8 cellular contexts compared by ENCODE assay signal in genomic region chr2:26786207-26787023, GRCh38. TPM values are rescaled to one million over a fixed set of nuclear protein-coding genes. Genes with fewer than 3 reads are reported as not detected.
DNase-seq lines count a peak whose midpoint lies in the region; ATAC-seq and TF ChIP-seq lines count a peak whose summit lies in the region.

No MANE protein-coding gene starts in this region.

- peak overlapping the region; percentile 96 for H3K4ac ChIP-seq in mesendoderm (ENCODE audit: low read depth, low read length)

- peak overlapping the region; percentile 95 for H3K9ac ChIP-seq in OCI-LY3 (ENCODE audit: low read length)
- peak overlapping the region; percentile 91 for H3K9ac ChIP-seq in mesendoderm (ENCODE audit: low read length)

- peak overlapping the region; percentile 65 for H3K27ac ChIP-seq in OCI-LY3 (ENCODE audit: low read length)
- H3K27ac ChIP-seq in mesendoderm (ENCODE audit: low read depth, low read length): no peak overlapping the region
- no peak overlapping the region for H3K27ac ChIP-seq in aorta (ENCODE audit: low read depth in 1 of 2, low read length in 2 of 2)

- H3K36me3 Mint-ChIP-seq in chondrocyte (ENCODE audit: low read depth): peaks cover 8% of the 10 kb centered on the region

- peak overlapping the region; percentile 91 for H3K18ac ChIP-seq in mesendoderm (ENCODE audit: low read length)

- H3K23ac ChIP-seq in mesendoderm (ENCODE audit: low read length): peak overlapping the region; percentile 68

- H3K4me1 ChIP-seq in OCI-LY3 (ENCODE audit: low read length) (peaks cover 13% of the 10 kb centered on the region), mesendoderm (ENCODE audit: control insufficient read depth, low read depth, low read length) (peaks cover 4% of the 10 kb centered on the region), aorta (ENCODE audit: control insufficient read depth in 1 of 2, insufficient read depth in 2 of 2, low read length in 2 of 2) (no peaks in the 10 kb centered on the region)

- H2AFZ ChIP-seq in OCI-LY3 (ENCODE audit: low read depth, low read length): peak overlapping the region; percentile 77; the same call in 1 of the 2 replicates

- H3K4me2 ChIP-seq in OCI-LY3 (ENCODE audit: low read length): peak overlapping the region; percentile 71
- H3K4me2 ChIP-seq in mesendoderm (ENCODE audit: low read length): peak overlapping the region; percentile 21

- DNase-seq in activated T-cell treated with anti-CD3 and anti-CD28 coated beads, Interleukin-2, amount 50 U/mL, for 1 hour: peak; percentile 35
- no peak for DNase-seq in activated T-cell treated with anti-CD3 and anti-CD28 coated beads for 4 hours
- no peak for DNase-seq in chondrocyte (ENCODE audit: low spot score)
- DNase-seq in mesendoderm: peak; percentile 33
- DNase-seq in aorta: peak; percentile 63 to 82
- DNase-seq in epidermal melanocyte (ENCODE audit: insufficient read length, low spot score): no peak

- H3K56ac ChIP-seq in mesendoderm (ENCODE audit: low read length): peak overlapping the region; percentile 93

- H3K4me3 ChIP-seq in OCI-LY3 (ENCODE audit: low read length): peak overlapping the region; percentile 99
- peak overlapping the region; percentile 34 for H3K4me3 ChIP-seq in mesendoderm (ENCODE audit: low read length)
- H3K4me3 ChIP-seq in aorta (ENCODE audit: low read length in 2 of 2): peak overlapping the region; percentile 45 to 54

- peak; percentile 10 for ATAC-seq in HG02642 (IDR thresholded peaks at IDR 0.05; ENCODE audit: poor library complexity, unreplicated experiment)
- no peak for ATAC-seq in aorta (ENCODE audit: low FRiP score)

- peaks cover 17% of the 10 kb centered on the region for H4K20me1 ChIP-seq in OCI-LY3 (ENCODE audit: insufficient read depth, low read length)

- TF ChIP-seq CTCF in OCI-LY3 (IDR thresholded peaks at IDR 0.05; ENCODE audit: low read depth, low read length): no peak
- TF ChIP-seq CTCF in chondrocyte (IDR thresholded peaks at IDR 0.05): no peak

- H3K4me3 Mint-ChIP-seq in chondrocyte (ENCODE audit: unreplicated experiment): peak overlapping the region; percentile 81

- H2BK15ac ChIP-seq in mesendoderm (replicated peaks; ENCODE audit: low read depth): no peak overlapping the region

- peaks cover 21% of the 10 kb centered on the region for H3K4me1 Mint-ChIP-seq in chondrocyte (ENCODE audit: low read depth)

- H3K79me2 ChIP-seq in OCI-LY3 (ENCODE audit: low read length) (peaks cover 55% of the 10 kb centered on the region), mesendoderm (ENCODE audit: control insufficient read depth, insufficient read depth, low read length) (peaks cover 28% of the 10 kb centered on the region)

- H3K27ac Mint-ChIP-seq in chondrocyte (ENCODE audit: unreplicated experiment): peak overlapping the region; percentile 43

- peak overlapping the region; percentile 43 for H4K8ac ChIP-seq in mesendoderm (ENCODE audit: low read depth, low read length)

- H3K27me3 ChIP-seq in OCI-LY3 (ENCODE audit: low read depth, low read length) (no peaks in the 10 kb centered on the region), mesendoderm (ENCODE audit: insufficient read depth, low read length, poor library complexity) (no peaks in the 10 kb centered on the region), aorta (ENCODE audit: control insufficient read depth in 1 of 2, insufficient read depth in 2 of 2, low read length in 1 of 2) (peaks cover 0 to 1% of the 10 kb centered on the region in 2 donors)

- peaks cover 5% of the 10 kb centered on the region for H3K9me3 Mint-ChIP-seq in chondrocyte (ENCODE audit: low read depth)

- intact Hi-C loops in aorta (cut with DNase I): no loop called here

- H4K5ac ChIP-seq in mesendoderm (ENCODE audit: low read length): no peak overlapping the region

- H2BK120ac ChIP-seq in mesendoderm (ENCODE audit: low read depth, low read length): no peak overlapping the region

- no CpG with 5 or more reads among the region's 55 CpGs for WGBS in mesendoderm (ENCODE audit: extremely low coverage, insufficient coverage, low lambda C conversion rate)
- WGBS in aorta, 2 donors: 4% methylated on average over 41 to 55 of the region's 55 CpGs

- H3K79me1 ChIP-seq in mesendoderm (ENCODE audit: low read length): peaks cover 16% of the 10 kb centered on the region

- H3K9me3 ChIP-seq in OCI-LY3 (ENCODE audit: insufficient read depth, low read length) (0 out of 2 replicates have a peak, but pooled peaks cover 4% of the 10 kb centered on the region), aorta (ENCODE audit: control insufficient read depth, low read length) (peaks cover 1% of the 10 kb centered on the region)

- no peak overlapping the region for H2AK5ac ChIP-seq in mesendoderm (ENCODE audit: low read length)

- H3K36me3 ChIP-seq in OCI-LY3 (replicated peaks; ENCODE audit: low read depth, low read length) (peaks cover 34% of the 10 kb centered on the region), mesendoderm (ENCODE audit: control insufficient read depth, insufficient read depth, low read length) (no peaks in the 10 kb centered on the region), aorta (ENCODE audit: control insufficient read depth in 1 of 2, insufficient read depth in 2 of 2, low read length in 1 of 2) (no peaks in the 10 kb centered on the region)

- no peaks in the 10 kb centered on the region for H3K27me3 Mint-ChIP-seq in chondrocyte (ENCODE audit: low read depth)

- no peak overlapping the region for H2BK5ac ChIP-seq in mesendoderm (ENCODE audit: low read length)

RNA-seq across cellular contexts. Expression of gene CENPA, which starts 0.6 kb away (rescaled TPM):
- 2.6 to 6.2 TPM (median 4.6 TPM) in 3 replicates for total RNA-seq in chondrocyte
- polyA plus RNA-seq in mesendoderm (2013, experiment 1 of 2): 21.7 TPM
- 22.9 TPM for polyA plus RNA-seq in mesendoderm (2013, experiment 2 of 2)
- 1 to 10 TPM in 1 of 2 donors, under 1 TPM in 1; 0.23 to 1.2 TPM for total RNA-seq in aorta
- not detected for polyA plus RNA-seq in aorta

RNA-seq across cellular contexts. Expression of gene SLC35F6, which starts 22.3 kb away (rescaled TPM):
- 35.5 to 48.4 TPM (median 46.1 TPM) in 3 replicates for total RNA-seq in chondrocyte
- polyA plus RNA-seq in mesendoderm (2013, experiment 1 of 2): 11.1 TPM
- 10.8 TPM for polyA plus RNA-seq in mesendoderm (2013, experiment 2 of 2)
- 10 to 100 TPM; 33.2 to 34.6 TPM for total RNA-seq in aorta
- 1 to 10 TPM; 9.6 to 10.0 TPM for polyA plus RNA-seq in aorta

Comparison
In these comparisons a context has a peak if more than half of its experiments do, and no peak if none do; other contexts are left out.
1. DNase-seq: peak in activated T-cell treated with anti-CD3 and anti-CD28 coated beads, Interleukin-2, amount 50 U/mL, for 1 hour (single experiment), mesendoderm (single experiment) and aorta (2 of 2); none in activated T-cell treated with anti-CD3 and anti-CD28 coated beads for 4 hours (single experiment), chondrocyte (single experiment) and epidermal melanocyte (single experiment).
2. H3K4me3 ChIP-seq: peak in every context shown above with its lines; median percentile 99 in OCI-LY3; 50 in aorta; 34 in mesendoderm.